1 cellular context compared by ENCODE assay signal in the genomic region with DNA sequence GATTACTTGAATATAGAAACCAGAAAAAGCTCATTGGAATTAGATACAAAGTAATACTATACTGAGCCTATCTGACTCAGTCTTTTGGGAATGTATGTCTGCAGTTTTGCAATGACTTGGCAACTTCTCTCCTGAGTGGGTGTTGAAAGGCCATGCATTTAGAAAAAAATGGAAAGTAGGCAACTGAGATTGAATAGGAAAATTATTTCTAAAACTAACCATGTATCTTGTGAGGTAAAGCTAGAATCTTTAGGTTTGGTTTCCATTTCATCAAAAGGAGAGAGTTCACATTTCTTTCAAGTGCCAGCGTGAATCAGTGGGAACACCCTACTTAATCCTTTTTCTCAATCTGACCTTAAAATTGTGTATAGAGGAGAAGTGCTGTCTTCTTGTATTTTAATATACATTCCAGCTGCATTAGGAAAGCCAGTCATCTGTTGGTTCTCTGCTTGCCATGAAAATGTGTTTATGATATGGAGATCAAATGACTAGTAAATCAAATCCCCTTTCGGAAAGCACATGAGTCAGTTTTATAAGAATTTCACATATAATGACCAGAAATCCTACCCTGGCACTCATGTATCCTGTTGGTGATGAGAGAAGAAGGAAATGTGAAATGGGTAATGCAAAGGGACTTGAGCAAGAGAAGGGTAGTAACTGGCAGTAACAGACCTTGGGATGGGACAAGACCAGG.
TF ChIP-seq lines count a peak whose summit lies in the region.

No MANE protein-coding gene starts in this region.

TF ChIP-seq in GM12878, 131 proteins besides CTCF, POLR2A, EP300 and RAD21:
- no peak for TF ChIP-seq CREB1 (IDR thresholded peaks at IDR 0.05; ENCODE audit: low read depth)
